11 cellular contexts compared by ENCODE assay signal in genomic region chr12:49548481-49548821, GRCh38. TPM values are rescaled to one million over a fixed set of nuclear protein-coding genes. Genes with fewer than 3 reads are reported as not detected.
DNase-seq lines count a peak whose midpoint lies in the region; ATAC-seq and TF ChIP-seq lines count a peak whose summit lies in the region.
"Had no signal": no experiment of that assay in that cellular context is flagged by ENCODE, and none has a peak within 500 bp of the region (broad histone marks: within the 10 kb centered on the region; RNA-seq: fewer than 3 reads in every experiment).

No MANE protein-coding gene starts in this region.

- H4K20me1 ChIP-seq in Karpas-422 (ENCODE audit: insufficient read depth, low read depth, low read length): no peaks in the 10 kb centered on the region

- H3K9me2 ChIP-seq in Karpas-422 (replicated peaks; ENCODE audit: insufficient read depth, low read length): no peaks in the 10 kb centered on the region

- H3K4me1 ChIP-seq in adipocyte (ENCODE audit: control insufficient read depth, insufficient read depth, low read length) (peaks cover 12% of the 10 kb centered on the region), lower lobe of right lung (peaks cover 12% of the 10 kb centered on the region), Karpas-422 (ENCODE audit: low read length) (no peaks in the 10 kb centered on the region)

- no peaks in the 10 kb centered on the region for H3K9me3 ChIP-seq in adipocyte (ENCODE audit: control insufficient read depth, low read length)
- no peaks in the 10 kb centered on the region for H3K9me3 ChIP-seq in lower lobe of right lung
- no peaks in the 10 kb centered on the region for H3K9me3 ChIP-seq in Karpas-422 (ENCODE audit: low read length)

- no peak for TF ChIP-seq CTCF in lower lobe of right lung (IDR thresholded peaks at IDR 0.05)

- H3K36me3 ChIP-seq in adipocyte (ENCODE audit: control insufficient read depth, insufficient read depth, low read length, severe bottlenecking): no peaks in the 10 kb centered on the region
- H3K36me3 ChIP-seq in lower lobe of right lung: no peaks in the 10 kb centered on the region
- no peaks in the 10 kb centered on the region for H3K36me3 ChIP-seq in Karpas-422 (ENCODE audit: insufficient read depth, low read length)

- no peak for ATAC-seq in activated CD8-positive, alpha-beta memory T cell treated with anti-CD3 and anti-CD28 coated beads, Interleukin-2, amount 10 ng/mL, durations not matched to agents 7 days and 5 days
- ATAC-seq in lower lobe of right lung (no peak), HG02885 (IDR thresholded peaks at IDR 0.05; ENCODE audit: poor library complexity, unreplicated experiment) (no peak), HG02571 (IDR thresholded peaks at IDR 0.05; ENCODE audit: unreplicated experiment) (no peak)

- intact Hi-C loops in lower lobe of right lung (cut with DNase I): no loop called here

- H3K4me2 ChIP-seq in Karpas-422 (ENCODE audit: low read depth, low read length, poor library complexity, severe bottlenecking): no peak overlapping the region

- no peak overlapping the region for H3K27ac ChIP-seq in lower lobe of right lung
- peak overlapping the region; percentile 34 for H3K27ac ChIP-seq in temporal lobe (ENCODE audit: low read depth, low read length)
- no peak overlapping the region for H3K27ac ChIP-seq in Karpas-422 (ENCODE audit: low read length)

- no peak overlapping the region for H3K27ac Mint-ChIP-seq in activated CD8-positive, alpha-beta memory T cell treated with anti-CD3 and anti-CD28 coated beads, Interleukin-2, amount 10 ng/mL, durations not matched to agents 7 days and 5 days

- peak overlapping the region; percentile 57 for H3K4me3 ChIP-seq in adipocyte (ENCODE audit: low read length)
- peak overlapping the region; percentile 47 for H3K4me3 ChIP-seq in lower lobe of right lung
- H3K4me3 ChIP-seq in Karpas-422 (ENCODE audit: low read length): no peak overlapping the region

- no peaks in the 10 kb centered on the region for H3K9me3 Mint-ChIP-seq in activated CD8-positive, alpha-beta memory T cell treated with anti-CD3 and anti-CD28 coated beads, Interleukin-2, amount 10 ng/mL, durations not matched to agents 7 days and 5 days (ENCODE audit: low read depth)

- peaks cover 39% of the 10 kb centered on the region for H3K27me3 Mint-ChIP-seq in activated CD8-positive, alpha-beta memory T cell treated with anti-CD3 and anti-CD28 coated beads, Interleukin-2, amount 10 ng/mL, durations not matched to agents 7 days and 5 days

- H3K27me3 ChIP-seq in adipocyte (replicated peaks; ENCODE audit: control insufficient read depth, insufficient read depth, low read length) (peaks cover 71% of the 10 kb centered on the region), lower lobe of right lung (ENCODE audit: low read depth) (peaks cover 43% of the 10 kb centered on the region), Karpas-422 (ENCODE audit: low read length) (no peaks in the 10 kb centered on the region)

- no peak overlapping the region for H2AFZ ChIP-seq in Karpas-422 (ENCODE audit: low read length)

- DNase-seq in activated CD8-positive, alpha-beta memory T cell treated with anti-CD3 and anti-CD28 coated beads, Interleukin-2, amount 10 ng/mL, durations not matched to agents 7 days and 5 days: no peak
- DNase-seq in activated CD8-positive, alpha-beta memory T cell treated with anti-CD3 and anti-CD28 coated beads, Interleukin-2, amount 50 U/mL, for 48 hours: no peak
- DNase-seq in adipocyte (ENCODE audit: low read depth): no peak
- DNase-seq in lower lobe of right lung: no peak
- no peak for DNase-seq in Karpas-422
- DNase-seq: activated gamma-delta T cell, kidney, NCI-H1105 treated with DMSO at 0.1 percent for 48 hours had no signal

- peak overlapping the region; percentile 63 for H3K4me3 Mint-ChIP-seq in activated CD8-positive, alpha-beta memory T cell treated with anti-CD3 and anti-CD28 coated beads, Interleukin-2, amount 10 ng/mL, durations not matched to agents 7 days and 5 days

- H3K36me3 Mint-ChIP-seq in activated CD8-positive, alpha-beta memory T cell treated with anti-CD3 and anti-CD28 coated beads, Interleukin-2, amount 10 ng/mL, durations not matched to agents 7 days and 5 days: no peaks in the 10 kb centered on the region

- H3K4me1 Mint-ChIP-seq in activated CD8-positive, alpha-beta memory T cell treated with anti-CD3 and anti-CD28 coated beads, Interleukin-2, amount 10 ng/mL, durations not matched to agents 7 days and 5 days: peaks cover 6% of the 10 kb centered on the region

- CTCF ChIA-PET in activated CD8-positive, alpha-beta memory T cell treated with anti-CD3 and anti-CD28 coated beads, Interleukin-2, amount 10 ng/mL, durations not matched to agents 7 days and 5 days (lab: Charles Lee): interaction anchor here (0.8 to 0.9 kb wide), 2 partner anchors 14 to 31 kb away, joined by 3 to 4 read pairs; no protein-coding TSS in a partner anchor

- no peaks in the 10 kb centered on the region for H3K79me2 ChIP-seq in Karpas-422 (ENCODE audit: low read length)

- H3K9ac ChIP-seq in adipocyte (ENCODE audit: low read length) (no peak overlapping the region), Karpas-422 (ENCODE audit: low read length) (no peak overlapping the region)

RNA-seq across cellular contexts. Expression of gene KCNH3, which starts 9.6 kb away (rescaled TPM):
- total RNA-seq in activated CD8-positive, alpha-beta memory T cell treated with anti-CD3 and anti-CD28 coated beads, Interleukin-2, amount 10 ng/mL, durations not matched to agents 7 days and 5 days: 1 to 10 TPM; 1.1 to 1.2 TPM
- 2.3 TPM for total RNA-seq in lower lobe of right lung
- total RNA-seq in temporal lobe: 3.2 TPM
- total RNA-seq in Karpas-422 (2014; rRNA removed; shearing (Covaris generic); ENCODE audit: low replicate concordance): not detected in 2 replicates

RNA-seq across cellular contexts. Expression of gene MCRS1, which starts 19.5 kb away (rescaled TPM):
- total RNA-seq in activated CD8-positive, alpha-beta memory T cell treated with anti-CD3 and anti-CD28 coated beads, Interleukin-2, amount 10 ng/mL, durations not matched to agents 7 days and 5 days: 10 to 100 TPM; 70.1 to 72.1 TPM
- total RNA-seq in lower lobe of right lung (50.0 TPM), temporal lobe (26.8 TPM)
- 28.6 and 51.8 TPM in 2 replicates for total RNA-seq in Karpas-422 (2014; rRNA removed; shearing (Covaris generic); ENCODE audit: low replicate concordance)

RNA-seq across cellular contexts. Expression of gene FAM186B, which starts 57.0 kb away (rescaled TPM):
- not detected for total RNA-seq in activated CD8-positive, alpha-beta memory T cell treated with anti-CD3 and anti-CD28 coated beads, Interleukin-2, amount 10 ng/mL, durations not matched to agents 7 days and 5 days
- total RNA-seq in lower lobe of right lung: 0.65 TPM
- total RNA-seq in temporal lobe: not detected
- 1.1 TPM in 1 of 2 replicates, not detected in the other for total RNA-seq in Karpas-422 (2014; rRNA removed; shearing (Covaris generic); ENCODE audit: low replicate concordance)
